ENCODE assay signal across 18 cellular contexts in the genomic region with DNA sequence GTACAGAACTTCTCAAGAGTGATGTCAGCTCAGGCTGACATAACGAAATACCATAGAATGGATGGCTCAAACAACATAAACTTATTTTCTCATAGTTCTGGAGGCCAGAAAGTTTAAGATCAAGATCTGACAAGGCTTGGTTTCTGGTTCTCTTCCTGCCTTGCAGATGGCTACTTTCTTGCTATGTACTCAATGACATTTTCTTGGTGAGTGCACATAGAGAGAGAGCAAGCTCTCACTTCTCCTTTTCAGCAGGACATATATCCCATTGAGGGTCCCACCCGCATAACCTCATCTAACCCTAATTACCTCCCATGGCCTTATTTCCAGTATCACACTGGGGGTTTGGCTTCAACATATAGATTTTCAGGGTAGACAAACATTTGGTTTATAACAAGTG.
DNase-seq lines count a peak whose midpoint lies in the region; ATAC-seq, FAIRE-seq and TF ChIP-seq lines count a peak whose summit lies in the region.
"Had no signal": no experiment of that assay in that cellular context is flagged by ENCODE, and none has a peak within 500 bp of the region (broad histone marks: within the 10 kb centered on the region; RNA-seq: fewer than 3 reads in every experiment).

No MANE protein-coding gene starts in this region.

- no peak for TF ChIP-seq POLR2A in GM12891 (IDR thresholded peaks at IDR 0.05; ENCODE audit: low read depth, low read length)

- peak; percentile 70 for ATAC-seq in GM19397 (IDR thresholded peaks at IDR 0.05; ENCODE audit: unreplicated experiment)
- peak; percentile 65 for ATAC-seq in HG02970 (IDR thresholded peaks at IDR 0.05; ENCODE audit: low FRiP score, unreplicated experiment)
- peak; percentile 93 for ATAC-seq in HG03565 (IDR thresholded peaks at IDR 0.05; ENCODE audit: unreplicated experiment)
- ATAC-seq in HG02642 (IDR thresholded peaks at IDR 0.05; ENCODE audit: poor library complexity, unreplicated experiment) = no peak
- no peak for ATAC-seq in GM18867 (IDR thresholded peaks at IDR 0.05; ENCODE audit: unreplicated experiment)
- ATAC-seq: activated naive CD8-positive, alpha-beta T cell treated with anti-CD3 and anti-CD28 coated beads, Interleukin-2, amount 50 U/mL, for 24 hours; left colon had no signal

- DNase-seq in GM12891 (ENCODE audit: insufficient read length, low spot score) (no peak), NCI-H1105 treated with DMSO at 0.1 percent for 48 hours (lab: John Stamatoyannopoulos, UW) (no peak), UCSD-AML1 (lab: John Stamatoyannopoulos, UW; ENCODE audit: unreplicated experiment) (no peak)
- DNase-seq: activated CD8-positive, alpha-beta memory T cell treated with anti-CD3 and anti-CD28 coated beads, Interleukin-2, amount 50 U/mL, for 48 hours; activated naive CD8-positive, alpha-beta T cell treated with anti-CD3 and anti-CD28 coated beads, Interleukin-2, amount 50 U/mL, for 24 hours; erythroblast; H9; left colon; NCI-H1436; NCI-H526; SHP77; stimulated activated CD4-positive, alpha-beta T cell treated with anti-CD3 and anti-CD28 coated beads, Interleukin-4, amount 100 ng/mL, for 1 hour; stimulated activated naive CD4-positive, alpha-beta T cell had no signal

- peak; percentile 57 for FAIRE-seq in GM12891 (lab: Jason Lieb, UNC)

TF ChIP-seq in GM12891, 5 proteins besides CTCF, POLR2A, EP300 and RAD21:
- TF ChIP-seq SPI1 (IDR thresholded peaks at IDR 0.05; ENCODE audit: low read depth, low read length) (peak; percentile 96), POU2F2 (IDR thresholded peaks at IDR 0.05; ENCODE audit: low read depth, low read length) (no peak)

Comparison
In these comparisons a context has a peak if more than half of its experiments do, and no peak if none do; other contexts are left out.
1. ATAC-seq: peak in GM19397 (single experiment), HG02970 (single experiment) and HG03565 (single experiment); none in HG02642 (single experiment) and GM18867 (single experiment).